ENCODE assay signal across 14 cellular contexts in the genomic region with DNA sequence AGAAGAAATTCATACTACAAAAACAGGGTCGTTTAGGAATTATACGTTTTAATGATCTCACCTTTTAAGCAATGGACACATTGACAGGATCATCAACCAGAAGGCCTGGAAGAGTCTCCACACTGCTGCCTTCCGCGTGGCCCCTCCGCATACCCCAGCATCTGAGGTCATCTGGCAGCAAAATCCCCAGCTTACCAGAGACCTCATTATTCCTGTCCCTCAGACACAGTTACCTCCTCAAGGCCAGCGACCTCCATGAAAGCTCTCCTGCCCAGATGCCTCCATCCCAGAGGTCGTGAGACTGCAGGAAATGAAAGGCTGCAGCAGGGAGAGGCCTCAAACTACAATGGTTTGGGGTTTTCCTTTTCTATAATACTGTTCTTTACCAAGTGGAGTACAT. TPM values are rescaled to one million over a fixed set of nuclear protein-coding genes. Genes with fewer than 3 reads are reported as not detected.
DNase-seq lines count a peak whose midpoint lies in the region; FAIRE-seq and TF ChIP-seq lines count a peak whose summit lies in the region.
"Had no signal": no experiment of that assay in that cellular context is flagged by ENCODE, and none has a peak within 500 bp of the region (broad histone marks: within the 10 kb centered on the region; RNA-seq: fewer than 3 reads in every experiment).

No MANE protein-coding gene starts in this region.

- H3K4me3 ChIP-seq in astrocyte (ENCODE audit: insufficient read depth, low read depth, low read length) (no peak overlapping the region), neuronal stem cell (ENCODE audit: low read length in 2 of 2) (no peak overlapping the region)
- H3K4me3 ChIP-seq: GM23338 had no signal

- H3K4me3 Mint-ChIP-seq in activated CD4-positive, alpha-beta T cell treated with anti-CD3 and anti-CD28 coated beads, Interleukin-2, amount 10 ng/mL, durations not matched to agents 24 days and 14 days, result no peak overlapping the region
- peak overlapping the region; percentile 45 for H3K4me3 Mint-ChIP-seq in astrocyte (ENCODE audit: unreplicated experiment)
- H3K4me3 Mint-ChIP-seq in CD14-positive monocyte, result no peak overlapping the region
- H3K4me3 Mint-ChIP-seq in MCF 10A (ENCODE audit: unreplicated experiment), result no peak overlapping the region
- H3K4me3 Mint-ChIP-seq: CD4-positive, CD25-positive, alpha-beta regulatory T cell; GM23338 had no signal

- no peak overlapping the region for H3K4ac ChIP-seq in neuronal stem cell (ENCODE audit: low read length)

- no peak overlapping the region for H3K23ac ChIP-seq in neuronal stem cell (ENCODE audit: low read depth, low read length, poor library complexity)

- H4K20me1 ChIP-seq in astrocyte (ENCODE audit: insufficient read depth, low read length), result no peaks in the 10 kb centered on the region

- H2AFZ ChIP-seq in astrocyte (ENCODE audit: low read depth, low read length), result no peak overlapping the region
- peak overlapping the region; percentile 80 for H2AFZ ChIP-seq in neuronal stem cell (ENCODE audit: low read length)
- H2AFZ ChIP-seq: GM23338 had no signal

- H3K4me2 ChIP-seq in astrocyte (ENCODE audit: low read length), result no peak overlapping the region
- no peak overlapping the region for H3K4me2 ChIP-seq in neuronal stem cell (ENCODE audit: insufficient read depth, low read length, poor library complexity, severe bottlenecking)
- H3K4me2 ChIP-seq: GM23338 had no signal

- H3K27me3 ChIP-seq in astrocyte (ENCODE audit: insufficient read depth, low read length) (no peaks in the 10 kb centered on the region), neuronal stem cell (ENCODE audit: control insufficient read depth in 3 of 3, insufficient read depth in 3 of 3, low read depth in 1 of 3, low read length in 3 of 3) (no peaks in the 10 kb centered on the region)

- H3K36me3 Mint-ChIP-seq in activated CD4-positive, alpha-beta T cell treated with anti-CD3 and anti-CD28 coated beads, Interleukin-2, amount 10 ng/mL, durations not matched to agents 24 days and 14 days (ENCODE audit: low read depth), result no peaks in the 10 kb centered on the region
- H3K36me3 Mint-ChIP-seq in astrocyte (ENCODE audit: low read depth, unreplicated experiment) (no peaks in the 10 kb centered on the region), CD14-positive monocyte (no peaks in the 10 kb centered on the region), MCF 10A (ENCODE audit: insufficient read depth, unreplicated experiment) (no peaks in the 10 kb centered on the region)
- H3K36me3 Mint-ChIP-seq: CD4-positive, CD25-positive, alpha-beta regulatory T cell had no signal

- H3K4me1 ChIP-seq in astrocyte (ENCODE audit: insufficient read depth, low read length), result peaks cover 29% of the 10 kb centered on the region
- peaks cover 24 to 29% of the 10 kb centered on the region in 2 donors for H3K4me1 ChIP-seq in neuronal stem cell (ENCODE audit: control insufficient read depth in 2 of 2, insufficient read depth in 1 of 2, low read depth in 1 of 2, low read length in 2 of 2)

- H3K9me3 ChIP-seq in astrocyte (ENCODE audit: insufficient read depth, low read depth, low read length) (no peaks in the 10 kb centered on the region), neuronal stem cell (replicated peaks in 1 of 2; ENCODE audit: control insufficient read depth in 2 of 2, insufficient read depth in 1 of 2, low read depth in 1 of 2, low read length in 2 of 2) (no peaks in the 10 kb centered on the region)

- peak overlapping the region; percentile 59 for H3K18ac ChIP-seq in neuronal stem cell (ENCODE audit: low read length)

- H3K4me1 Mint-ChIP-seq in activated CD4-positive, alpha-beta T cell treated with anti-CD3 and anti-CD28 coated beads, Interleukin-2, amount 10 ng/mL, durations not matched to agents 24 days and 14 days, result peaks cover 39% of the 10 kb centered on the region
- H3K4me1 Mint-ChIP-seq in astrocyte (ENCODE audit: low read depth, unreplicated experiment) (peaks cover 55% of the 10 kb centered on the region), CD14-positive monocyte (peaks cover 68% of the 10 kb centered on the region), MCF 10A (ENCODE audit: insufficient read depth, unreplicated experiment) (peaks cover 13% of the 10 kb centered on the region)

- POLR2A ChIA-PET in MCF 10A (lab: Yijun Ruan, JAX), result no interaction called here

- FAIRE-seq in astrocyte (lab: Jason Lieb, UNC), result no peak

- no peak overlapping the region for H4K8ac ChIP-seq in neuronal stem cell (ENCODE audit: low read depth, low read length)

- H3K79me2 ChIP-seq in astrocyte (ENCODE audit: insufficient read depth, low read length), result no peaks in the 10 kb centered on the region

- H3K27ac ChIP-seq in astrocyte (ENCODE audit: low read depth, low read length) (no peak overlapping the region), neuronal stem cell (replicated peaks; ENCODE audit: low read length) (peak overlapping the region; percentile 52)
- H3K27ac ChIP-seq: 22Rv1, HL-60 had no signal

- H3K36me3 ChIP-seq in astrocyte (ENCODE audit: insufficient read depth, low read length) (no peaks in the 10 kb centered on the region), neuronal stem cell (replicated peaks in 1 of 2; ENCODE audit: control insufficient read depth in 2 of 2, insufficient read depth in 2 of 2, low read length in 2 of 2) (no peaks in the 10 kb centered on the region)

- no TSS peak for BruUV-seq in MCF 10A (replicated peaks; lab: Mats Ljungman, UMichigan)

- H2AK5ac ChIP-seq in neuronal stem cell (ENCODE audit: low read depth, low read length), result peak overlapping the region; percentile 32

- intact Hi-C loops in activated CD4-positive, alpha-beta T cell treated with anti-CD3 and anti-CD28 coated beads, Interleukin-2, amount 10 ng/mL, durations not matched to agents 24 days and 14 days (cut with micrococcal nuclease), result no loop called here
- intact Hi-C loops in CD14-positive monocyte (cut with micrococcal nuclease), result no loop called here
- intact Hi-C loops in MCF 10A (cut with micrococcal nuclease), result loop anchor here (10.0 kb wide), 1 partner anchor 514 kb away; no protein-coding TSS in a partner anchor

- TF ChIP-seq CTCF in astrocyte (IDR thresholded peaks at IDR 0.05; ENCODE audit: insufficient read depth, low read depth, low read length) (no peak), CD14-positive monocyte (IDR thresholded peaks at IDR 0.05) (no peak), MCF 10A (IDR thresholded peaks at IDR 0.05; ENCODE audit: unreplicated experiment) (no peak)

- H2BK120ac ChIP-seq in neuronal stem cell (ENCODE audit: low read depth, low read length), result peak overlapping the region; percentile 47

- H3K27ac Mint-ChIP-seq in activated CD4-positive, alpha-beta T cell treated with anti-CD3 and anti-CD28 coated beads, Interleukin-2, amount 10 ng/mL, durations not matched to agents 24 days and 14 days, result no peak overlapping the region
- H3K27ac Mint-ChIP-seq in astrocyte (ENCODE audit: unreplicated experiment) (peak overlapping the region; percentile 80), CD14-positive monocyte (no peak overlapping the region), MCF 10A (ENCODE audit: low read depth, unreplicated experiment) (no peak overlapping the region)
- H3K27ac Mint-ChIP-seq: CD4-positive, CD25-positive, alpha-beta regulatory T cell; GM23338 had no signal

- WGBS in neuronal stem cell (ENCODE audit: extremely low coverage in 2 of 2, insufficient read length in 2 of 2, insufficient replicate concordance in 1 of 2), 2 donors, result no CpG with 5 or more reads among the region's 7 CpGs

- no peak overlapping the region for H3K14ac ChIP-seq in neuronal stem cell (ENCODE audit: low read length)

- CTCF ChIA-PET in MCF 10A (lab: Yijun Ruan, JAX), result interaction anchor here (0.7 to 1.8 kb wide), 2 partner anchors 15 to 122 kb away, joined by 3 to 5 read pairs; partner anchors contain the start of gene GSAP

- no peak overlapping the region for H2BK12ac ChIP-seq in neuronal stem cell (ENCODE audit: low read length)

- H2BK5ac ChIP-seq in neuronal stem cell (ENCODE audit: low read length), result no peak overlapping the region

- no peaks in the 10 kb centered on the region for H3K79me1 ChIP-seq in neuronal stem cell (ENCODE audit: low read depth, low read length)

- H2BK15ac ChIP-seq in neuronal stem cell (ENCODE audit: low read length), result no peak overlapping the region

- peak; percentile 51 for DNase-seq in activated CD4-positive, alpha-beta T cell treated with anti-CD3 and anti-CD28 coated beads, Interleukin-2, amount 10 ng/mL, durations not matched to agents 24 days and 14 days
- DNase-seq in activated CD4-positive, alpha-beta T cell treated with anti-CD3 and anti-CD28 coated beads for 4 hours, result no peak
- DNase-seq in astrocyte (ENCODE audit: low read depth), result no peak
- no peak for DNase-seq in neuronal stem cell (ENCODE audit: low spot score)
- no peak for DNase-seq in CD14-positive monocyte (ENCODE audit: low spot score)
- DNase-seq in NCI-H1694 treated with DMSO at 0.1 percent for 48 hours (lab: John Stamatoyannopoulos, UW), result no peak
- no peak for DNase-seq in SW480 (ENCODE audit: low spot score)
- no peak for DNase-seq in MCF 10A (ENCODE audit: unreplicated experiment)
- DNase-seq: CD4-positive, CD25-positive, alpha-beta regulatory T cell; DMS53; H7 had no signal

- no peak overlapping the region for H3K9ac ChIP-seq in astrocyte (ENCODE audit: low read length)
- H3K9ac ChIP-seq in neuronal stem cell (ENCODE audit: low read depth, low read length, poor library complexity), result no peak overlapping the region

- no peak overlapping the region for H4K91ac ChIP-seq in neuronal stem cell (ENCODE audit: low read depth, low read length, poor library complexity)

- H3K27me3 Mint-ChIP-seq in activated CD4-positive, alpha-beta T cell treated with anti-CD3 and anti-CD28 coated beads, Interleukin-2, amount 10 ng/mL, durations not matched to agents 24 days and 14 days, result peaks cover 5% of the 10 kb centered on the region
- H3K27me3 Mint-ChIP-seq in astrocyte (ENCODE audit: low read depth, unreplicated experiment) (no peaks in the 10 kb centered on the region), CD14-positive monocyte (ENCODE audit: low read depth in 3 of 3) (peaks cover 0 to 1% (median 0%) of the 10 kb centered on the region in 3 donors), MCF 10A (ENCODE audit: insufficient read depth, unreplicated experiment) (no peaks in the 10 kb centered on the region)

- no peaks in the 10 kb centered on the region for H3K9me3 Mint-ChIP-seq in activated CD4-positive, alpha-beta T cell treated with anti-CD3 and anti-CD28 coated beads, Interleukin-2, amount 10 ng/mL, durations not matched to agents 24 days and 14 days
- H3K9me3 Mint-ChIP-seq in astrocyte (ENCODE audit: unreplicated experiment), result no peaks in the 10 kb centered on the region
- H3K9me3 Mint-ChIP-seq in CD14-positive monocyte, result no peaks in the 10 kb centered on the region
- no peaks in the 10 kb centered on the region for H3K9me3 Mint-ChIP-seq in MCF 10A (ENCODE audit: unreplicated experiment)
- H3K9me3 Mint-ChIP-seq: CD4-positive, CD25-positive, alpha-beta regulatory T cell; GM23338 had no signal

RNA-seq across cellular contexts. Expression of gene GSAP, which starts 14.8 kb away (rescaled TPM):
- 2.1 and 2.8 TPM in 2 replicates for total RNA-seq in activated CD4-positive, alpha-beta T cell treated with anti-CD3 and anti-CD28 coated beads, Interleukin-2, amount 10 ng/mL, durations not matched to agents 24 days and 14 days
- 2.7 and 4.1 TPM in 2 replicates for total RNA-seq in astrocyte
- 2.0 TPM for polyA plus RNA-seq in neuronal stem cell (2013, experiment 1 of 2)
- polyA plus RNA-seq in neuronal stem cell (2013, experiment 2 of 2), result 2.0 TPM
- 10 to 100 TPM; 19.1 to 35.6 TPM for polyA plus RNA-seq in CD14-positive monocyte
- total RNA-seq in MCF 10A (2022), result 13.7 and 19.0 TPM in 2 replicates
